10 cellular contexts compared by ENCODE assay signal in genomic region chr7:44461387-44461786, GRCh38. TPM values are rescaled to one million over a fixed set of nuclear protein-coding genes. Genes with fewer than 3 reads are reported as not detected.
DNase-seq lines count a peak whose midpoint lies in the region; ATAC-seq and TF ChIP-seq lines count a peak whose summit lies in the region.
"Had no signal": no experiment of that assay in that cellular context is flagged by ENCODE, and none has a peak within 500 bp of the region (broad histone marks: within the 10 kb centered on the region; RNA-seq: fewer than 3 reads in every experiment).

No MANE protein-coding gene starts in this region.

- TF ChIP-seq CTCF in GM10266 (IDR thresholded peaks at IDR 0.05; ENCODE audit: control insufficient read depth, insufficient read depth, low read depth, missing control alignments) (no peak), Loucy (conservative IDR thresholded peaks at IDR 0.05; ENCODE audit: low read length) (no peak), colonic mucosa (IDR thresholded peaks at IDR 0.05) (no peak)

- no peaks in the 10 kb centered on the region for H3K9me3 ChIP-seq in Loucy (ENCODE audit: insufficient read depth, low read depth, low read length)
- no peaks in the 10 kb centered on the region for H3K9me3 ChIP-seq in colonic mucosa
- H3K9me3 ChIP-seq: heart right ventricle, right atrium auricular region had no signal

- no peak overlapping the region for H2AFZ ChIP-seq in Loucy (ENCODE audit: low read length)

- no peak overlapping the region for H3K27ac ChIP-seq in colonic mucosa
- H3K27ac ChIP-seq: heart right ventricle, right atrium auricular region had no signal

- DNase-seq in GM10266 (ENCODE audit: extremely low spot score): peak; percentile 17
- peak; percentile 38 to 58 for DNase-seq in activated naive CD4-positive, alpha-beta T cell treated with anti-CD3 and anti-CD28 coated beads, Interleukin-2, amount 50 U/mL, for 72 hours (ENCODE audit: low spot score in 2 of 2)
- no peak for DNase-seq in natural killer cell treated with Interleukin-12 subunit alpha and Interleukin-12 subunit beta and Interleukin-15 and Interleukin-18, amount 100 ng/mL, for 72 hours (ENCODE audit: low spot score)
- no peak for DNase-seq in occipital lobe (lab: John Stamatoyannopoulos, UW)
- DNase-seq in colonic mucosa: no peak
- DNase-seq: heart right ventricle, NCI-H1436 treated with DMSO at 0.1 percent for 48 hours had no signal

- intact Hi-C loops in colonic mucosa (cut with DNase I): no loop called here

- H3K9ac ChIP-seq in Loucy (ENCODE audit: low read depth, low read length, poor library complexity, severe bottlenecking) (peak overlapping the region; percentile 40), colonic mucosa (ENCODE audit: low read depth in 2 of 2, low read length in 2 of 2) (no peak overlapping the region)

- H3K36me3 ChIP-seq in Loucy (ENCODE audit: insufficient read depth, low read length) (peaks cover 12% of the 10 kb centered on the region; the same call in 1 of the 2 replicates), colonic mucosa (no peaks in the 10 kb centered on the region)
- H3K36me3 ChIP-seq: right atrium auricular region had no signal

- H3K79me2 ChIP-seq in Loucy (ENCODE audit: insufficient read depth, low read length): peaks cover 73% of the 10 kb centered on the region

- peak overlapping the region; percentile 85 to 94 for H3K27ac Mint-ChIP-seq in activated naive CD4-positive, alpha-beta T cell treated with anti-CD3 and anti-CD28 coated beads, Interleukin-2, amount 50 U/mL, for 72 hours
- H3K27ac Mint-ChIP-seq in natural killer cell treated with Interleukin-12 subunit alpha and Interleukin-12 subunit beta and Interleukin-15 and Interleukin-18, amount 100 ng/mL, for 72 hours: peak overlapping the region; percentile 65

- peak; percentile 82 to 95 for ATAC-seq in activated naive CD4-positive, alpha-beta T cell treated with anti-CD3 and anti-CD28 coated beads, Interleukin-2, amount 50 U/mL, for 72 hours
- ATAC-seq in natural killer cell treated with Interleukin-12 subunit alpha and Interleukin-12 subunit beta and Interleukin-15 and Interleukin-18, amount 100 ng/mL, for 72 hours: peak; percentile 82 to 85
- no peak for ATAC-seq in GM19397 (IDR thresholded peaks at IDR 0.05; ENCODE audit: unreplicated experiment)

- H3K4me1 ChIP-seq in Loucy (ENCODE audit: insufficient read depth, low read length, poor library complexity, severe bottlenecking) (peaks cover 46% of the 10 kb centered on the region), colonic mucosa (no peaks in the 10 kb centered on the region)

- peak overlapping the region; percentile 62 for H3K4me3 ChIP-seq in Loucy (ENCODE audit: low read length, poor library complexity, severe bottlenecking)
- no peak overlapping the region for H3K4me3 ChIP-seq in colonic mucosa
- H3K4me3 ChIP-seq: heart right ventricle, right atrium auricular region had no signal

- H3K27me3 ChIP-seq in Loucy (ENCODE audit: insufficient read depth, low read length, poor library complexity, severe bottlenecking) (no peaks in the 10 kb centered on the region), colonic mucosa (no peaks in the 10 kb centered on the region)
- H3K27me3 ChIP-seq: heart right ventricle, right atrium auricular region had no signal

- H3K4me2 ChIP-seq in Loucy (ENCODE audit: low read depth, low read length, poor library complexity, severe bottlenecking): peak overlapping the region; percentile 83

- H3F3A ChIP-seq in Loucy (ENCODE audit: low read depth): peaks cover 8% of the 10 kb centered on the region; the same call in 1 of the 2 replicates

- no peaks in the 10 kb centered on the region for H3K9me3 Mint-ChIP-seq in activated naive CD4-positive, alpha-beta T cell treated with anti-CD3 and anti-CD28 coated beads, Interleukin-2, amount 50 U/mL, for 72 hours
- H3K9me3 Mint-ChIP-seq in natural killer cell treated with Interleukin-12 subunit alpha and Interleukin-12 subunit beta and Interleukin-15 and Interleukin-18, amount 100 ng/mL, for 72 hours: no peaks in the 10 kb centered on the region

- H3K4me1 Mint-ChIP-seq in natural killer cell treated with Interleukin-12 subunit alpha and Interleukin-12 subunit beta and Interleukin-15 and Interleukin-18, amount 100 ng/mL, for 72 hours (ENCODE audit: low read depth in 2 of 2): peaks cover 40 to 44% of the 10 kb centered on the region in 2 donors

- H3K36me3 Mint-ChIP-seq in activated naive CD4-positive, alpha-beta T cell treated with anti-CD3 and anti-CD28 coated beads, Interleukin-2, amount 50 U/mL, for 72 hours: peaks cover 6 to 40% of the 10 kb centered on the region in 2 donors
- H3K36me3 Mint-ChIP-seq in natural killer cell treated with Interleukin-12 subunit alpha and Interleukin-12 subunit beta and Interleukin-15 and Interleukin-18, amount 100 ng/mL, for 72 hours: peaks cover 11% of the 10 kb centered on the region

- H4K20me1 ChIP-seq in Loucy (ENCODE audit: insufficient read depth, low read length, poor library complexity, severe bottlenecking): peaks cover 55% of the 10 kb centered on the region

- H3K9me2 ChIP-seq in Loucy (replicated peaks; ENCODE audit: low read depth, low read length): no peaks in the 10 kb centered on the region

- peak overlapping the region; percentile 57 for H3K4me3 Mint-ChIP-seq in natural killer cell treated with Interleukin-12 subunit alpha and Interleukin-12 subunit beta and Interleukin-15 and Interleukin-18, amount 100 ng/mL, for 72 hours

- H3K27me3 Mint-ChIP-seq in natural killer cell treated with Interleukin-12 subunit alpha and Interleukin-12 subunit beta and Interleukin-15 and Interleukin-18, amount 100 ng/mL, for 72 hours: no peaks in the 10 kb centered on the region

RNA-seq across cellular contexts. Expression of gene NUDCD3, which starts 29.1 kb away (rescaled TPM):
- total RNA-seq in activated naive CD4-positive, alpha-beta T cell treated with anti-CD3 and anti-CD28 coated beads, Interleukin-2, amount 50 U/mL, for 72 hours: 100 to 1,000 TPM in 1 of 2 donors, 10 to 100 TPM in 1; 87.9 to 112 TPM
- 100 to 1,000 TPM in 1 of 2 donors, 10 to 100 TPM in 1; 70.8 to 108 TPM for total RNA-seq in natural killer cell treated with Interleukin-12 subunit alpha and Interleukin-12 subunit beta and Interleukin-15 and Interleukin-18, amount 100 ng/mL, for 72 hours
- total RNA-seq in occipital lobe (124 TPM), colonic mucosa (100 to 1,000 TPM in 1 of 2 donors, 10 to 100 TPM in 1; 77.7 to 105 TPM)

Comparison
In these comparisons a context has a peak if more than half of its experiments do, and no peak if none do; other contexts are left out.
1. DNase-seq: peak in GM10266 (single experiment) and activated naive CD4-positive, alpha-beta T cell treated with anti-CD3 and anti-CD28 coated beads, Interleukin-2, amount 50 U/mL, for 72 hours (2 of 2); none in natural killer cell treated with Interleukin-12 subunit alpha and Interleukin-12 subunit beta and Interleukin-15 and Interleukin-18, amount 100 ng/mL, for 72 hours (single experiment), occipital lobe (single experiment) and colonic mucosa (single experiment).